Comparison of ENCODE assay signal across 19 cellular contexts in the genomic region with DNA sequence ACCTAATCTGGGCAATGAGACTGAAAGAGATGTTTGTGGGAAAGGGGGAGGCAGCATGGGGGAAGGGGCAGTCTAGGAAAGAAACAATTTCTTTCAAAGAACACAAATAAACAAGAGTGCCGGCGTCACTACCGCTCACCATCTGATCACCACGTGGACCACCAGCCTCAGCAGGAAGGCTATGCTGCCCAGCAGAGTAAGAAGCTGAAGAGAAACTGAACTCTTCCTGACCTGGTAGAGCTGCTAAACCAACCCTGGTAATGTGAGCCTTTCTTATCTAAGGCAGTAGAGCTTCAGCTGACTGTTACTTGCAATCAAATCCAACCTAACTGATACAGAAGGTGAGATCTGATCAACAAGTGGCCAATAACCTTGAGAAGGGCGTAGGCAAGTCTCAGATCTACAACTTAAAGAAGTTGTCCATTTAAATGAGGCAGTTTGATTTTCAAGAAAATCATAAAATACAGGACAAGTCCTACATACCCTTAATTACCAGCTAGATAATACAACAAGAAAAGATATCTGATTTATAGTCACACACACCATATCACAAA.
"Had no signal": no experiment of that assay in that cellular context is flagged by ENCODE, and none has a peak within 500 bp of the region (broad histone marks: within the 10 kb centered on the region; RNA-seq: fewer than 3 reads in every experiment).

No MANE protein-coding gene starts in this region.

- H3K27ac ChIP-seq: spleen, thoracic aorta, upper lobe of left lung had no signal

- ATAC-seq: activated CD4-positive, alpha-beta T cell treated with anti-CD3 and anti-CD28 coated beads for 36 hours; activated CD8-positive, alpha-beta memory T cell treated with anti-CD3 and anti-CD28 coated beads, Interleukin-2, amount 10 ng/mL, durations not matched to agents 7 days and 5 days; activated T-helper 17 cell treated with anti-CD3 and anti-CD28 coated beads, Interleukin-2, amount 50 U/mL, for 72 hours; left cardiac atrium; naive thymus-derived CD8-positive, alpha-beta T cell; stimulated activated memory B cell treated with anti-CD40 and anti-IgM and Interleukin-4, amounts not matched to agents 10 μg/mL and 1 μg/mL and 100 μg/mL, for 72 hours; T-cell; WTC11 had no signal

- H3K9me3 ChIP-seq: spleen, thoracic aorta, upper lobe of left lung had no signal

- H3K4me3 ChIP-seq: spleen, thoracic aorta, upper lobe of left lung had no signal

- H3K27me3 ChIP-seq: upper lobe of left lung had no signal

- DNase-seq: activated CD4-positive, alpha-beta memory T cell treated with anti-CD3 and anti-CD28 coated beads, Interleukin-2, amount 10 ng/mL, durations not matched to agents 7 days and 5 days; activated CD4-positive, alpha-beta T cell treated with anti-CD3 and anti-CD28 coated beads for 36 hours; activated CD8-positive, alpha-beta memory T cell treated with anti-CD3 and anti-CD28 coated beads, Interleukin-2, amount 10 ng/mL, durations not matched to agents 7 days and 5 days; activated naive CD4-positive, alpha-beta T cell; activated naive CD8-positive, alpha-beta T cell treated with anti-CD3 and anti-CD28 coated beads for 36 hours; amygdala; cerebellar nuclear complex; effector CD4-positive, alpha-beta T cell; left cardiac atrium; naive thymus-derived CD8-positive, alpha-beta T cell; spleen; stimulated activated CD4-positive, alpha-beta T cell treated with anti-CD3 and anti-CD28 coated beads, Interleukin-4, amount 100 ng/mL, for 4 hours; T-cell; upper lobe of left lung had no signal

- H3K36me3 ChIP-seq: spleen, thoracic aorta, upper lobe of left lung had no signal

- FAIRE-seq: islet of Langerhans had no signal
